8 cellular contexts compared by ENCODE assay signal in genomic region chr2:197705912-197706838, GRCh38. TPM values are rescaled to one million over a fixed set of nuclear protein-coding genes. Genes with fewer than 3 reads are reported as not detected.
DNase-seq lines count a peak whose midpoint lies in the region; ATAC-seq, FAIRE-seq and TF ChIP-seq lines count a peak whose summit lies in the region.

No MANE protein-coding gene starts in this region.

- TF ChIP-seq CTCF in brain (conservative IDR thresholded peaks at IDR 0.05), result no peak

- ATAC-seq in stimulated activated memory B cell treated with anti-CD40 and anti-IgM and Interleukin-4, amounts not matched to agents 10 μg/mL and 1 μg/mL and 100 μg/mL, for 72 hours, result no peak

- peaks cover 47% of the 10 kb centered on the region for H3K4me1 Mint-ChIP-seq in brain
- H3K4me1 Mint-ChIP-seq in stimulated activated memory B cell treated with anti-CD40 and anti-IgM and Interleukin-4, amounts not matched to agents 10 μg/mL and 1 μg/mL and 100 μg/mL, for 72 hours, result peaks cover 45% of the 10 kb centered on the region

- peak overlapping the region; percentile 85 to 94 (median 88) for H3K4me3 Mint-ChIP-seq in brain
- peak overlapping the region; percentile 93 for H3K4me3 Mint-ChIP-seq in stimulated activated memory B cell treated with anti-CD40 and anti-IgM and Interleukin-4, amounts not matched to agents 10 μg/mL and 1 μg/mL and 100 μg/mL, for 72 hours

- DNase-seq in NCI-H510A treated with DMSO at 0.1 percent for 48 hours (lab: John Stamatoyannopoulos, UW), result peak; percentile 10
- DNase-seq in NCI-H510A (lab: John Stamatoyannopoulos, UW), result no peak
- peak; percentile 25 for DNase-seq in NAMALWA (ENCODE audit: low spot score)
- DNase-seq in kidney tubule cell (ENCODE audit: low spot score), result peak; percentile 46
- DNase-seq in RCC 7860 (ENCODE audit: low spot score), result no peak
- DNase-seq in DMS79 treated with DMSO at 0.1 percent for 48 hours (lab: John Stamatoyannopoulos, UW), result no peak

- peaks cover 8% of the 10 kb centered on the region for H3K36me3 Mint-ChIP-seq in brain
- peaks cover 15% of the 10 kb centered on the region for H3K36me3 Mint-ChIP-seq in stimulated activated memory B cell treated with anti-CD40 and anti-IgM and Interleukin-4, amounts not matched to agents 10 μg/mL and 1 μg/mL and 100 μg/mL, for 72 hours

- H3K9me3 Mint-ChIP-seq in brain, result no peaks in the 10 kb centered on the region
- no peaks in the 10 kb centered on the region for H3K9me3 Mint-ChIP-seq in stimulated activated memory B cell treated with anti-CD40 and anti-IgM and Interleukin-4, amounts not matched to agents 10 μg/mL and 1 μg/mL and 100 μg/mL, for 72 hours

- H3K27ac Mint-ChIP-seq in brain, result peak overlapping the region; percentile 71 to 92 (median 84)
- peak overlapping the region; percentile 95 for H3K27ac Mint-ChIP-seq in stimulated activated memory B cell treated with anti-CD40 and anti-IgM and Interleukin-4, amounts not matched to agents 10 μg/mL and 1 μg/mL and 100 μg/mL, for 72 hours

- FAIRE-seq in RCC 7860 (lab: Jason Lieb, UNC), result no peak

- H3K27me3 Mint-ChIP-seq in brain, result peaks cover 7% of the 10 kb centered on the region
- peaks cover 22% of the 10 kb centered on the region for H3K27me3 Mint-ChIP-seq in stimulated activated memory B cell treated with anti-CD40 and anti-IgM and Interleukin-4, amounts not matched to agents 10 μg/mL and 1 μg/mL and 100 μg/mL, for 72 hours

RNA-seq across cellular contexts. Expression of gene MARS2, which starts 1.0 kb away (rescaled TPM):
- polyA plus RNA-seq in brain (ENCODE audit: insufficient read depth, low read depth, low replicate concordance), result 2.4 TPM

RNA-seq across cellular contexts. Expression of gene RFTN2, which starts 30.8 kb away (rescaled TPM):
- 5.2 TPM for polyA plus RNA-seq in brain (ENCODE audit: insufficient read depth, low read depth, low replicate concordance)

Comparison
In these comparisons a context has a peak if more than half of its experiments do, and no peak if none do; other contexts are left out.
1. DNase-seq: peak in NCI-H510A treated with DMSO at 0.1 percent for 48 hours (single experiment), NAMALWA (single experiment) and kidney tubule cell (single experiment); none in NCI-H510A (single experiment), RCC 7860 (single experiment) and DMS79 treated with DMSO at 0.1 percent for 48 hours (single experiment).